1 cellular context compared by ENCODE assay signal in genomic region chr6:137942736-137943135, GRCh38.
A peak's percentile ranks its signal among the peaks of the same experiment; 100 is the strongest.
TF ChIP-seq lines count a peak whose summit lies in the region.

No MANE protein-coding gene starts in this region.

TF ChIP-seq in GM12878, 131 proteins besides CTCF, POLR2A, EP300 and RAD21:
- TF ChIP-seq CEBPB (IDR thresholded peaks at IDR 0.05; ENCODE audit: borderline replicate concordance in 1 of 2, low read depth in 2 of 2, low read length in 2 of 2) (no peak), ZBTB4 (CRISPR knock-in tag; IDR thresholded peaks at IDR 0.05) (no peak), KAT2A (conservative IDR thresholded peaks at IDR 0.05; ENCODE audit: control insufficient read depth, low read depth, low read length) (no peak), WRNIP1 (IDR thresholded peaks at IDR 0.05; ENCODE audit: borderline replicate concordance, low read depth, low read length) (no peak), ZNF384 (IDR thresholded peaks at IDR 0.05; ENCODE audit: borderline replicate concordance, low read depth, low read length) (no peak), SRF (IDR thresholded peaks at IDR 0.05; ENCODE audit: low read depth in 2 of 2, low read length in 2 of 2) (0 out of 4 replicates have a peak, but pooled peaks of 1 of the 2 experiments have one; percentile 19), POU2F2 (IDR thresholded peaks at IDR 0.05; ENCODE audit: borderline replicate concordance, low read depth, low read length) (no peak), NRF1 (conservative IDR thresholded peaks at IDR 0.05; ENCODE audit: low read depth, low read length) (no peak)
- TF ChIP-seq, protein P1, sequence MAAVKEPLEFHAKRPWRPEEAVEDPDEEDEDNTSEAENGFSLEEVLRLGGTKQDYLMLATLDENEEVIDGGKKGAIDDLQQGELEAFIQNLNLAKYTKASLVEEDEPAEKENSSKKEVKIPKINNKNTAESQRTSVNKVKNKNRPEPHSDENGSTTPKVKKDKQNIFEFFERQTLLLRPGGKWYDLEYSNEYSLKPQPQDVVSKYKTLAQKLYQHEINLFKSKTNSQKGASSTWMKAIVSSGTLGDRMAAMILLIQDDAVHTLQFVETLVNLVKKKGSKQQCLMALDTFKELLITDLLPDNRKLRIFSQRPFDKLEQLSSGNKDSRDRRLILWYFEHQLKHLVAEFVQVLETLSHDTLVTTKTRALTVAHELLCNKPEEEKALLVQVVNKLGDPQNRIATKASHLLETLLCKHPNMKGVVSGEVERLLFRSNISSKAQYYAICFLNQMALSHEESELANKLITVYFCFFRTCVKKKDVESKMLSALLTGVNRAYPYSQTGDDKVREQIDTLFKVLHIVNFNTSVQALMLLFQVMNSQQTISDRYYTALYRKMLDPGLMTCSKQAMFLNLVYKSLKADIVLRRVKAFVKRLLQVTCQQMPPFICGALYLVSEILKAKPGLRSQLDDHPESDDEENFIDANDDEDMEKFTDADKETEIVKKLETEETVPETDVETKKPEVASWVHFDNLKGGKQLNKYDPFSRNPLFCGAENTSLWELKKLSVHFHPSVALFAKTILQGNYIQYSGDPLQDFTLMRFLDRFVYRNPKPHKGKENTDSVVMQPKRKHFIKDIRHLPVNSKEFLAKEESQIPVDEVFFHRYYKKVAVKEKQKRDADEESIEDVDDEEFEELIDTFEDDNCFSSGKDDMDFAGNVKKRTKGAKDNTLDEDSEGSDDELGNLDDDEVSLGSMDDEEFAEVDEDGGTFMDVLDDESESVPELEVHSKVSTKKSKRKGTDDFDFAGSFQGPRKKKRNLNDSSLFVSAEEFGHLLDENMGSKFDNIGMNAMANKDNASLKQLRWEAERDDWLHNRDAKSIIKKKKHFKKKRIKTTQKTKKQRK (IDR thresholded peaks at IDR 0.05; ENCODE audit: low read depth, low read length): no peak
